26 cellular contexts compared by ENCODE assay signal in genomic region chr12:15677207-15677606, GRCh38.
"Had no signal": no experiment of that assay in that cellular context is flagged by ENCODE, and none has a peak within 500 bp of the region (broad histone marks: within the 10 kb centered on the region; RNA-seq: fewer than 3 reads in every experiment).

No MANE protein-coding gene starts in this region.

- H3K4me1 ChIP-seq: testis had no signal

- DNase-seq: activated CD4-positive, alpha-beta T cell treated with anti-CD3 and anti-CD28 coated beads, Interleukin-2, amount 10 ng/mL, durations not matched to agents 7 days and 5 days; activated CD8-positive, alpha-beta memory T cell treated with anti-CD3 and anti-CD28 coated beads, Interleukin-2, amount 10 ng/mL, durations not matched to agents 7 days and 5 days; activated CD8-positive, alpha-beta T cell treated with anti-CD3 and anti-CD28 coated beads for 36 hours; activated effector memory CD4-positive, alpha-beta T cell treated with anti-CD3 and anti-CD28 coated beads, Interleukin-2, amount 50 U/mL, for 16 hours; activated naive CD4-positive, alpha-beta T cell treated with anti-CD3 and anti-CD28 coated beads, Interleukin-2, amount 10 ng/mL, durations not matched to agents 7 days and 5 days; activated naive CD8-positive, alpha-beta T cell treated with anti-CD3 and anti-CD28 coated beads, Interleukin-2, amount 50 U/mL, for 24 hours; activated T-cell treated with anti-CD3 and anti-CD28 coated beads for 4 hours; anterior cingulate cortex; effector CD8-positive, alpha-beta T cell; immature natural killer cell; naive thymus-derived CD8-positive, alpha-beta T cell; retina; SK-N-SH; stimulated activated CD4-positive, alpha-beta T cell treated with anti-CD3 and anti-CD28 coated beads, Interleukin-2, amount 100 ng/mL, for 48 hours; stimulated activated CD8-positive, alpha-beta memory T cell treated with anti-CD3 and anti-CD28 coated beads, Interleukin-4, amount 100 ng/mL, for 48 hours; stimulated activated naive B cell treated with anti-CD40 and anti-IgM and Interleukin-4, amounts not matched to agents 10 μg/mL and 1 μg/mL and 100 μg/mL, for 72 hours; testis had no signal

- H3K36me3 ChIP-seq: cardiac muscle cell had no signal

- ATAC-seq: activated CD4-positive, CD25-positive, alpha-beta regulatory T cell treated with anti-CD3 and anti-CD28 coated beads, Interleukin-2, amount 50 U/mL, for 24 hours; activated CD8-positive, alpha-beta memory T cell treated with anti-CD3 and anti-CD28 coated beads, Interleukin-2, amount 10 ng/mL, durations not matched to agents 7 days and 5 days; activated CD8-positive, alpha-beta T cell treated with anti-CD3 and anti-CD28 coated beads for 36 hours; activated naive CD8-positive, alpha-beta T cell treated with anti-CD3 and anti-CD28 coated beads, Interleukin-2, amount 50 U/mL, for 24 hours; esophagus mucosa; left lobe of liver; naive thymus-derived CD8-positive, alpha-beta T cell; stimulated activated naive B cell treated with anti-CD40 and anti-IgM and Interleukin-4, amounts not matched to agents 10 μg/mL and 1 μg/mL and 100 μg/mL, for 72 hours had no signal

- H3K9me3 Mint-ChIP-seq: activated CD4-positive, alpha-beta T cell treated with anti-CD3 and anti-CD28 coated beads, Interleukin-2, amount 10 ng/mL, durations not matched to agents 7 days and 5 days; activated CD8-positive, alpha-beta T cell treated with anti-CD3 and anti-CD28 coated beads for 36 hours; activated naive CD4-positive, alpha-beta T cell treated with anti-CD3 and anti-CD28 coated beads, Interleukin-2, amount 10 ng/mL, durations not matched to agents 7 days and 5 days; activated naive CD8-positive, alpha-beta T cell treated with anti-CD3 and anti-CD28 coated beads, Interleukin-2, amount 50 U/mL, for 24 hours; dendritic cell treated with granulocyte-macrophage colony-stimulating factor and Interleukin-4, amounts not matched to agents 40 ng/mL and 50 ng/mL, for 4 days; immature natural killer cell; mesothelial cell of epicardium; naive thymus-derived CD8-positive, alpha-beta T cell; stimulated activated naive B cell treated with anti-CD40 and anti-IgM and Interleukin-4, amounts not matched to agents 10 μg/mL and 1 μg/mL and 100 μg/mL, for 72 hours; type B pancreatic cell had no signal

- H3K27ac Mint-ChIP-seq: activated CD4-positive, alpha-beta T cell treated with anti-CD3 and anti-CD28 coated beads, Interleukin-2, amount 10 ng/mL, durations not matched to agents 7 days and 5 days; activated CD8-positive, alpha-beta memory T cell treated with anti-CD3 and anti-CD28 coated beads, Interleukin-2, amount 10 ng/mL, durations not matched to agents 7 days and 5 days; activated CD8-positive, alpha-beta T cell treated with anti-CD3 and anti-CD28 coated beads for 36 hours; activated naive CD4-positive, alpha-beta T cell treated with anti-CD3 and anti-CD28 coated beads, Interleukin-2, amount 10 ng/mL, durations not matched to agents 7 days and 5 days; activated naive CD8-positive, alpha-beta T cell treated with anti-CD3 and anti-CD28 coated beads, Interleukin-2, amount 50 U/mL, for 24 hours; dendritic cell treated with granulocyte-macrophage colony-stimulating factor and Interleukin-4, amounts not matched to agents 40 ng/mL and 50 ng/mL, for 4 days; immature natural killer cell; mesothelial cell of epicardium; naive thymus-derived CD8-positive, alpha-beta T cell; progenitor cell of endocrine pancreas; stimulated activated naive B cell treated with anti-CD40 and anti-IgM and Interleukin-4, amounts not matched to agents 10 μg/mL and 1 μg/mL and 100 μg/mL, for 72 hours; type B pancreatic cell had no signal

- H3K9me3 ChIP-seq: SK-N-SH, testis had no signal

- H3K4me3 Mint-ChIP-seq: activated CD4-positive, alpha-beta T cell treated with anti-CD3 and anti-CD28 coated beads, Interleukin-2, amount 10 ng/mL, durations not matched to agents 7 days and 5 days; activated CD8-positive, alpha-beta memory T cell treated with anti-CD3 and anti-CD28 coated beads, Interleukin-2, amount 10 ng/mL, durations not matched to agents 7 days and 5 days; activated CD8-positive, alpha-beta T cell treated with anti-CD3 and anti-CD28 coated beads for 36 hours; activated naive CD4-positive, alpha-beta T cell treated with anti-CD3 and anti-CD28 coated beads, Interleukin-2, amount 10 ng/mL, durations not matched to agents 7 days and 5 days; activated naive CD8-positive, alpha-beta T cell treated with anti-CD3 and anti-CD28 coated beads, Interleukin-2, amount 50 U/mL, for 24 hours; dendritic cell treated with granulocyte-macrophage colony-stimulating factor and Interleukin-4, amounts not matched to agents 40 ng/mL and 50 ng/mL, for 4 days; immature natural killer cell; mesothelial cell of epicardium; naive thymus-derived CD8-positive, alpha-beta T cell; stimulated activated naive B cell treated with anti-CD40 and anti-IgM and Interleukin-4, amounts not matched to agents 10 μg/mL and 1 μg/mL and 100 μg/mL, for 72 hours; type B pancreatic cell had no signal

- H3K4me3 ChIP-seq: cardiac muscle cell, lung, testis had no signal

- H3K27me3 Mint-ChIP-seq: activated naive CD4-positive, alpha-beta T cell treated with anti-CD3 and anti-CD28 coated beads, Interleukin-2, amount 10 ng/mL, durations not matched to agents 7 days and 5 days; dendritic cell treated with granulocyte-macrophage colony-stimulating factor and Interleukin-4, amounts not matched to agents 40 ng/mL and 50 ng/mL, for 4 days; progenitor cell of endocrine pancreas; type B pancreatic cell had no signal

- H3K4me1 Mint-ChIP-seq: activated CD4-positive, alpha-beta T cell treated with anti-CD3 and anti-CD28 coated beads, Interleukin-2, amount 10 ng/mL, durations not matched to agents 7 days and 5 days; activated CD8-positive, alpha-beta memory T cell treated with anti-CD3 and anti-CD28 coated beads, Interleukin-2, amount 10 ng/mL, durations not matched to agents 7 days and 5 days; activated naive CD4-positive, alpha-beta T cell treated with anti-CD3 and anti-CD28 coated beads, Interleukin-2, amount 10 ng/mL, durations not matched to agents 7 days and 5 days; activated naive CD8-positive, alpha-beta T cell treated with anti-CD3 and anti-CD28 coated beads, Interleukin-2, amount 50 U/mL, for 24 hours; immature natural killer cell; naive thymus-derived CD8-positive, alpha-beta T cell; stimulated activated naive B cell treated with anti-CD40 and anti-IgM and Interleukin-4, amounts not matched to agents 10 μg/mL and 1 μg/mL and 100 μg/mL, for 72 hours had no signal

- H3K36me3 Mint-ChIP-seq: activated CD8-positive, alpha-beta memory T cell treated with anti-CD3 and anti-CD28 coated beads, Interleukin-2, amount 10 ng/mL, durations not matched to agents 7 days and 5 days; activated naive CD4-positive, alpha-beta T cell treated with anti-CD3 and anti-CD28 coated beads, Interleukin-2, amount 10 ng/mL, durations not matched to agents 7 days and 5 days; immature natural killer cell; mesothelial cell of epicardium; naive thymus-derived CD8-positive, alpha-beta T cell; stimulated activated naive B cell treated with anti-CD40 and anti-IgM and Interleukin-4, amounts not matched to agents 10 μg/mL and 1 μg/mL and 100 μg/mL, for 72 hours had no signal

- H3K27ac ChIP-seq: cardiac muscle cell, testis had no signal

- H3K27me3 ChIP-seq: cardiac muscle cell, testis had no signal
